In genomic region chr16:58365623-58366022, GRCh38 we compare ENCODE assay signal across 18 cellular contexts. TPM values are rescaled to one million over a fixed set of nuclear protein-coding genes. Genes with fewer than 3 reads are reported as not detected.
A peak's percentile ranks its signal among the peaks of the same experiment; 100 is the strongest.
DNase-seq lines count a peak whose midpoint lies in the region; ATAC-seq, FAIRE-seq and TF ChIP-seq lines count a peak whose summit lies in the region.
"Had no signal": no experiment of that assay in that cellular context is flagged by ENCODE, and none has a peak within 500 bp of the region (broad histone marks: within the 10 kb centered on the region; RNA-seq: fewer than 3 reads in every experiment).

No MANE protein-coding gene starts in this region.

- TF ChIP-seq CTCF in astrocyte (IDR thresholded peaks at IDR 0.05; ENCODE audit: insufficient read depth, low read depth, low read length) (no peak), foreskin keratinocyte (conservative IDR thresholded peaks at IDR 0.05) (no peak)

- H3K4me1 ChIP-seq in astrocyte (ENCODE audit: insufficient read depth, low read length) (no peaks in the 10 kb centered on the region), foreskin keratinocyte (peaks cover 3% of the 10 kb centered on the region)
- H3K4me1 ChIP-seq: HAP-1 had no signal

- H3K27me3 ChIP-seq in astrocyte (ENCODE audit: insufficient read depth, low read length) (peaks cover 4% of the 10 kb centered on the region), foreskin keratinocyte (peaks cover 10% of the 10 kb centered on the region), H7 (ENCODE audit: control insufficient read depth, insufficient read depth, low read length) (no peaks in the 10 kb centered on the region)

- H3K9ac ChIP-seq in astrocyte (ENCODE audit: low read length) = no peak overlapping the region

- H3K79me2 ChIP-seq in astrocyte (ENCODE audit: insufficient read depth, low read length) = no peaks in the 10 kb centered on the region

- H3K4me3 ChIP-seq in astrocyte (ENCODE audit: insufficient read depth, low read depth, low read length) (no peak overlapping the region), H7 (ENCODE audit: insufficient read depth, low read depth, low read length) (no peak overlapping the region)
- H3K4me3 ChIP-seq: HAP-1 had no signal

- H3K27me3 Mint-ChIP-seq in astrocyte (ENCODE audit: low read depth, unreplicated experiment) = peaks cover 19% of the 10 kb centered on the region

- no peak for FAIRE-seq in astrocyte (lab: Jason Lieb, UNC)
- FAIRE-seq: GM12892 had no signal

- no peaks in the 10 kb centered on the region for H3K36me3 Mint-ChIP-seq in astrocyte (ENCODE audit: low read depth, unreplicated experiment)

- no peaks in the 10 kb centered on the region for H3K36me3 ChIP-seq in astrocyte (ENCODE audit: insufficient read depth, low read length)
- H3K36me3 ChIP-seq in H7 (replicated peaks; ENCODE audit: control insufficient read depth, insufficient read depth, low read length) = no peaks in the 10 kb centered on the region
- H3K36me3 ChIP-seq: HAP-1 had no signal

- peak; percentile 11 for DNase-seq in A172 (ENCODE audit: low spot score)
- DNase-seq in HT1080 (ENCODE audit: low read depth) = peak; percentile 16
- no peak for DNase-seq in astrocyte (ENCODE audit: low read depth)
- peak; percentile 39 to 73 for DNase-seq in foreskin keratinocyte
- no peak for DNase-seq in RPMI8226
- DNase-seq in H7 = no peak
- DNase-seq: 8988T; C1 segment of cervical spinal cord; Calu3; CD4-positive, alpha-beta T cell; DMS 273 treated with DMSO at 0.1 percent for 48 hours; DMS79; GDM1; GOT3 had no signal

- no peak overlapping the region for H3K27ac Mint-ChIP-seq in astrocyte (ENCODE audit: unreplicated experiment)
- H3K27ac Mint-ChIP-seq: B cell; CD4-positive, alpha-beta T cell had no signal

- H3K9me3 Mint-ChIP-seq in astrocyte (ENCODE audit: unreplicated experiment) = peaks cover 9% of the 10 kb centered on the region
- H3K9me3 Mint-ChIP-seq: CD4-positive, alpha-beta T cell had no signal

- no peak overlapping the region for H2AFZ ChIP-seq in astrocyte (ENCODE audit: low read depth, low read length)

- no peaks in the 10 kb centered on the region for H3K9me3 ChIP-seq in astrocyte (ENCODE audit: insufficient read depth, low read depth, low read length)
- H3K9me3 ChIP-seq: HAP-1 had no signal

- no peak overlapping the region for H3K4me3 Mint-ChIP-seq in astrocyte (ENCODE audit: unreplicated experiment)
- H3K4me3 Mint-ChIP-seq: B cell; CD4-positive, alpha-beta T cell had no signal

- no peaks in the 10 kb centered on the region for H4K20me1 ChIP-seq in astrocyte (ENCODE audit: insufficient read depth, low read length)

- no peaks in the 10 kb centered on the region for H3K4me1 Mint-ChIP-seq in astrocyte (ENCODE audit: low read depth, unreplicated experiment)
- H3K4me1 Mint-ChIP-seq: B cell had no signal

- ATAC-seq in foreskin keratinocyte = peak; percentile 65
- no peak for ATAC-seq in GM19463 (IDR thresholded peaks at IDR 0.05; ENCODE audit: unreplicated experiment)

- H3K27ac ChIP-seq in astrocyte (ENCODE audit: low read depth, low read length) = no peak overlapping the region
- peak overlapping the region; percentile 57 for H3K27ac ChIP-seq in foreskin keratinocyte

- peak overlapping the region; percentile 26 for H3K4me2 ChIP-seq in astrocyte (ENCODE audit: low read length)

RNA-seq across cellular contexts. Expression of gene GINS3, which starts 26.6 kb away (rescaled TPM):
- total RNA-seq in A172 (2014; rRNA removed; shearing (Covaris generic)) = 30.5 and 34.0 TPM in 2 replicates
- total RNA-seq in HT1080 (2014; rRNA removed; shearing (Covaris generic)) = 22.9 and 24.0 TPM in 2 replicates
- 11.9 and 12.4 TPM in 2 replicates for polyA plus RNA-seq in HT1080 (2015; cell fraction: cytosol; rRNA removed)
- 13.0 and 13.6 TPM in 2 replicates for polyA plus RNA-seq in HT1080 (2015; cell fraction: nucleus; rRNA removed)
- total RNA-seq in astrocyte (2.5 and 3.6 TPM in 2 replicates), foreskin keratinocyte (14.9 and 17.5 TPM in 2 replicates)
- 9.8 and 13.5 TPM in 2 replicates for polyA plus RNA-seq in foreskin keratinocyte
- total RNA-seq in H7 (2014; rRNA removed; shearing (Covaris generic)) = 13.0 and 13.4 TPM in 2 replicates

Comparison
In these comparisons a context has a peak if more than half of its experiments do, and no peak if none do; other contexts are left out.
1. DNase-seq: peak in A172 (single experiment), HT1080 (single experiment) and foreskin keratinocyte (2 of 2); none in astrocyte (single experiment), RPMI8226 (single experiment) and H7 (single experiment).